Comparison of ENCODE assay signal across 1 cellular context in the genomic region with DNA sequence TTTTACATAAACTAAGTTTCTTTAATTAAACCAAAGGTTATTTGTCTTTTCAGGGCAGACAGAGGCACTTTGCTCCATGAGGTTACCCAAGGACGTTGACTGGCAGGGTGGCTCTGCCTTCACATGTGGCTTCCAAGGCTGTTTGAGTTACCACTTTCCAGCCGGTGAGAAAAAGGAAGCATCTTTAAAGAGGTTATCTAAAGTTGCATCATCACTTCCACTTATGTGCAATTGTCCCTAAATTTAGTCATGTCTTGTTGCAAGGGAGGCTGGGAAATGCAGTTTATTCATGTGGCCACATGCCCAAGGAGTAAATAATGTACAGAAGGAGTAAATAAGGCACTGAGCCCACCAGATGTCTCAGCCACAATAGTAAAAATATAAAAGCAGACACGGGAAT.
TF ChIP-seq lines count a peak whose summit lies in the region.

No MANE protein-coding gene starts in this region.

TF ChIP-seq in WTC11, 78 proteins besides CTCF, POLR2A, EP300 and RAD21 (continued from another document):
- TF ChIP-seq AFF4 (CRISPR knock-in tag; IDR thresholded peaks at IDR 0.05; ENCODE audit: borderline replicate concordance): no peak
- no peak for TF ChIP-seq PRRX2 (CRISPR knock-in tag; IDR thresholded peaks at IDR 0.05)
- TF ChIP-seq IRF2 (CRISPR knock-in tag; IDR thresholded peaks at IDR 0.05; ENCODE audit: borderline replicate concordance, low read depth): no peak
- no peak for TF ChIP-seq NFATC4 (CRISPR knock-in tag; IDR thresholded peaks at IDR 0.05)
- TF ChIP-seq RORB (CRISPR knock-in tag; IDR thresholded peaks at IDR 0.05): no peak
- TF ChIP-seq, protein P1, sequence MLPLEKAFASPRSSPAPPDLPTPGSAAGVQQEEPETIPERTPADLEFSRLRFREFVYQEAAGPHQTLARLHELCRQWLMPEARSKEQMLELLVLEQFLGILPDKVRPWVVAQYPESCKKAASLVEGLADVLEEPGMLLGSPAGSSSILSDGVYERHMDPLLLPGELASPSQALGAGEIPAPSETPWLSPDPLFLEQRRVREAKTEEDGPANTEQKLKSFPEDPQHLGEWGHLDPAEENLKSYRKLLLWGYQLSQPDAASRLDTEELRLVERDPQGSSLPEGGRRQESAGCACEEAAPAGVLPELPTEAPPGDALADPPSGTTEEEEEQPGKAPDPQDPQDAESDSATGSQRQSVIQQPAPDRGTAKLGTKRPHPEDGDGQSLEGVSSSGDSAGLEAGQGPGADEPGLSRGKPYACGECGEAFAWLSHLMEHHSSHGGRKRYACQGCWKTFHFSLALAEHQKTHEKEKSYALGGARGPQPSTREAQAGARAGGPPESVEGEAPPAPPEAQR (CRISPR knock-in tag; IDR thresholded peaks at IDR 0.05): no peak
- no peak for TF ChIP-seq E2F5 (CRISPR knock-in tag; IDR thresholded peaks at IDR 0.05)
- TF ChIP-seq ZNF423 (CRISPR knock-in tag; IDR thresholded peaks at IDR 0.05): no peak
